9 cellular contexts compared by ENCODE assay signal in genomic region chr3:122497425-122497824, GRCh38. TPM values are rescaled to one million over a fixed set of nuclear protein-coding genes. Genes with fewer than 3 reads are reported as not detected.
DNase-seq lines count a peak whose midpoint lies in the region; ATAC-seq and TF ChIP-seq lines count a peak whose summit lies in the region.
"Had no signal": no experiment of that assay in that cellular context is flagged by ENCODE, and none has a peak within 500 bp of the region (broad histone marks: within the 10 kb centered on the region; RNA-seq: fewer than 3 reads in every experiment).

No MANE protein-coding gene starts in this region.

- H3K27ac Mint-ChIP-seq in neural progenitor cell: no peak overlapping the region

- no peaks in the 10 kb centered on the region for H3K36me3 ChIP-seq in neural progenitor cell

- no peaks in the 10 kb centered on the region for H3K27me3 Mint-ChIP-seq in neural progenitor cell (ENCODE audit: insufficient read depth, low read depth)
- H3K27me3 Mint-ChIP-seq: activated naive CD4-positive, alpha-beta T cell treated with anti-CD3 and anti-CD28 coated beads, Interleukin-2, amount 50 U/mL, for 24 hours had no signal

- peak; percentile 26 for DNase-seq in activated gamma-delta T cell treated with Interleukin-2 at 50 U/mL for 16 hours
- no peak for DNase-seq in activated gamma-delta T cell (lab: John Stamatoyannopoulos, UW)
- peak; percentile 86 for DNase-seq in RWPE1 (ENCODE audit: low spot score)
- no peak for DNase-seq in omental fat pad (ENCODE audit: low spot score)
- DNase-seq in neural progenitor cell (ENCODE audit: low spot score): no peak

- peaks cover 18% of the 10 kb centered on the region for H3K36me3 Mint-ChIP-seq in neural progenitor cell

- CTCF ChIA-PET in RWPE1 (lab: Yijun Ruan, JAX): interaction anchor here (0.7 kb wide), 1 partner anchor 32 kb away, joined by 3 read pairs; no protein-coding TSS in a partner anchor

- H3K79me2 ChIP-seq in neural progenitor cell (ENCODE audit: low read depth): peaks cover 82% of the 10 kb centered on the region

- ATAC-seq in HG02938 (IDR thresholded peaks at IDR 0.05; ENCODE audit: unreplicated experiment) (peak; percentile 83), esophagus mucosa (peak; percentile 89), HG02970 (IDR thresholded peaks at IDR 0.05; ENCODE audit: low FRiP score, unreplicated experiment) (no peak), omental fat pad (ENCODE audit: low FRiP score) (no peak)

- H3K9me3 Mint-ChIP-seq in neural progenitor cell: no peaks in the 10 kb centered on the region
- H3K9me3 Mint-ChIP-seq: activated naive CD4-positive, alpha-beta T cell treated with anti-CD3 and anti-CD28 coated beads, Interleukin-2, amount 50 U/mL, for 24 hours had no signal

- POLR2A ChIA-PET in RWPE1 (lab: Yijun Ruan, JAX; ENCODE audit: low non-redundant PET): no interaction called here

- H3K9ac ChIP-seq in neural progenitor cell: no peak overlapping the region

- peaks cover 4% of the 10 kb centered on the region for H3K4me1 Mint-ChIP-seq in neural progenitor cell

- no peaks in the 10 kb centered on the region for H3K9me3 ChIP-seq in neural progenitor cell (ENCODE audit: low read depth)

- no peak overlapping the region for H3K4me3 ChIP-seq in neural progenitor cell

- TF ChIP-seq CTCF in RWPE1 (conservative IDR thresholded peaks at IDR 0.05; ENCODE audit: low read depth) (no peak), omental fat pad (IDR thresholded peaks at IDR 0.05) (no peak), neural progenitor cell (IDR thresholded peaks at IDR 0.05) (no peak)

- no peaks in the 10 kb centered on the region for H3F3A ChIP-seq in neural progenitor cell (ENCODE audit: low read depth)

- H3K4me2 ChIP-seq in neural progenitor cell: no peak overlapping the region

- peaks cover 62% of the 10 kb centered on the region for H4K20me1 ChIP-seq in neural progenitor cell (ENCODE audit: low read depth)

- no peaks in the 10 kb centered on the region for H3K27me3 ChIP-seq in neural progenitor cell

- no peak overlapping the region for H2AFZ ChIP-seq in neural progenitor cell (replicated peaks)

- H3K27ac ChIP-seq in RWPE1 (no peak overlapping the region), neural progenitor cell (no peak overlapping the region)

- no peak overlapping the region for H3K4me3 Mint-ChIP-seq in neural progenitor cell
- H3K4me3 Mint-ChIP-seq: activated naive CD4-positive, alpha-beta T cell treated with anti-CD3 and anti-CD28 coated beads, Interleukin-2, amount 50 U/mL, for 24 hours had no signal

- H3K4me1 ChIP-seq in neural progenitor cell: no peaks in the 10 kb centered on the region

RNA-seq across cellular contexts. Expression of gene KPNA1, which starts 17.3 kb away (rescaled TPM):
- total RNA-seq in esophagus mucosa (54.2 TPM), omental fat pad (10 to 100 TPM; 31.1 to 60.8 (median 46.7) TPM), neural progenitor cell (ENCODE audit: low replicate concordance) (36.9 and 37.1 TPM in 2 replicates)

Comparison
In these comparisons a context has a peak if more than half of its experiments do, and no peak if none do; other contexts are left out.
1. DNase-seq: peak in activated gamma-delta T cell treated with Interleukin-2 at 50 U/mL for 16 hours (single experiment) and RWPE1 (single experiment); none in activated gamma-delta T cell (single experiment), omental fat pad (single experiment) and neural progenitor cell (single experiment).
2. ATAC-seq: peak in HG02938 (single experiment) and esophagus mucosa (single experiment); none in HG02970 (single experiment) and omental fat pad (single experiment).